Comparison of ENCODE assay signal across 8 cellular contexts in genomic region chr1:234613128-234613875, GRCh38. TPM values are rescaled to one million over a fixed set of nuclear protein-coding genes. Genes with fewer than 3 reads are reported as not detected.
DNase-seq lines count a peak whose midpoint lies in the region; ATAC-seq and TF ChIP-seq lines count a peak whose summit lies in the region.

No MANE protein-coding gene starts in this region.

- H4K20me1 ChIP-seq in BLaER1 treated with 17β-estradiol and CSF1 and Interleukin-3, amounts not matched to agents 10 nM and 100 nM: peaks cover 0 to 9% (median 7%) of the 10 kb centered on the region in 11 experiments; a peak in 9 of 22 replicates
- H4K20me1 ChIP-seq in osteoblast (ENCODE audit: insufficient read depth, low read length): no peaks in the 10 kb centered on the region

- peaks cover 48 to 64% (median 59%) of the 10 kb centered on the region in 10 experiments for H3K4me1 ChIP-seq in BLaER1 treated with 17β-estradiol and CSF1 and Interleukin-3, amounts not matched to agents 10 nM and 100 nM
- H3K4me1 ChIP-seq in HUES48 (ENCODE audit: control insufficient read depth, insufficient read depth, low read length) (peaks cover 42% of the 10 kb centered on the region), endocrine pancreas (ENCODE audit: control insufficient read depth, insufficient read depth, low read length) (peaks cover 26% of the 10 kb centered on the region), osteoblast (ENCODE audit: insufficient read depth, low read length) (peaks cover 63% of the 10 kb centered on the region)

- H3K4me3 ChIP-seq in BLaER1 treated with 17β-estradiol and CSF1 and Interleukin-3, amounts not matched to agents 10 nM and 100 nM: peak overlapping the region in 9 of 10 experiments; percentile 28 to 94 (median 45); a peak in 16 of 20 replicates
- H3K4me3 ChIP-seq in HUES48 (ENCODE audit: low read depth, low read length) (no peak overlapping the region; the same call in 1 of the 2 replicates), SK-N-MC (peak overlapping the region; percentile 96), endocrine pancreas (ENCODE audit: control insufficient read depth, insufficient read depth, low read length) (peak overlapping the region; percentile 57), osteoblast (ENCODE audit: insufficient read depth, low read length) (peak overlapping the region; percentile 32)

- DNase-seq in SK-N-MC (ENCODE audit: low read depth, low spot score) (no peak), osteoblast (ENCODE audit: insufficient read length, low spot score, missing footprints) (no peak), middle frontal gyrus (ENCODE audit: extremely low spot score, low spot score) (no peak)
- no peak for DNase-seq in activated CD4-positive, alpha-beta T cell treated with anti-CD3 and anti-CD28 coated beads, Interleukin-2, amount 50 U/mL, for 48 hours

- no peak for ATAC-seq in GM19351 (IDR thresholded peaks at IDR 0.05; ENCODE audit: unreplicated experiment)

- TF ChIP-seq CTCF in osteoblast (IDR thresholded peaks at IDR 0.05; ENCODE audit: extremely low read depth, low read depth, low read length): no peak

- H3K9ac ChIP-seq in BLaER1 treated with 17β-estradiol and CSF1 and Interleukin-3, amounts not matched to agents 10 nM and 100 nM: peak overlapping the region; percentile 98 to 100 (median 100)
- no peak overlapping the region for H3K9ac ChIP-seq in HUES48 (ENCODE audit: low read depth, low read length)
- peak overlapping the region; percentile 89 for H3K9ac ChIP-seq in SK-N-MC (ENCODE audit: insufficient read length)
- peak overlapping the region; percentile 8 for H3K9ac ChIP-seq in endocrine pancreas (ENCODE audit: control insufficient read depth, insufficient read depth, low read length)

- peak overlapping the region; percentile 96 to 100 (median 99) for H3K27ac ChIP-seq in BLaER1 treated with 17β-estradiol and CSF1 and Interleukin-3, amounts not matched to agents 10 nM and 100 nM
- H3K27ac ChIP-seq in HUES48 (ENCODE audit: low read depth, low read length) (peak overlapping the region; percentile 44), SK-N-MC (peak overlapping the region; percentile 98), osteoblast (ENCODE audit: low read depth, low read length) (peak overlapping the region; percentile 98)

- peaks cover 9% of the 10 kb centered on the region for H3K79me2 ChIP-seq in osteoblast (ENCODE audit: insufficient read depth, low read length)

- H3K36me3 ChIP-seq in BLaER1 treated with 17β-estradiol and CSF1 and Interleukin-3, amounts not matched to agents 10 nM and 100 nM: peaks cover 6 to 9% (median 8%) of the 10 kb centered on the region in 11 experiments
- H3K36me3 ChIP-seq in HUES48 (ENCODE audit: control insufficient read depth, insufficient read depth, low read length) (no peaks in the 10 kb centered on the region), SK-N-MC (ENCODE audit: insufficient read depth, low read length) (no peaks in the 10 kb centered on the region; the same call in 1 of the 2 replicates), endocrine pancreas (ENCODE audit: control insufficient read depth, insufficient read depth, low read length) (peaks cover 2% of the 10 kb centered on the region), osteoblast (ENCODE audit: insufficient read depth, low read length) (peaks cover 3% of the 10 kb centered on the region)

- no peaks in the 10 kb centered on the region; a peak in 3 of 22 replicates for H3K9me3 ChIP-seq in BLaER1 treated with 17β-estradiol and CSF1 and Interleukin-3, amounts not matched to agents 10 nM and 100 nM (replicated peaks in 1 of 11)
- H3K9me3 ChIP-seq in HUES48 (ENCODE audit: control insufficient read depth, insufficient read depth, low read length) (no peaks in the 10 kb centered on the region), SK-N-MC (ENCODE audit: low read depth, low read length) (no peaks in the 10 kb centered on the region), endocrine pancreas (ENCODE audit: control insufficient read depth, low read length) (no peaks in the 10 kb centered on the region), osteoblast (ENCODE audit: low read depth, low read length) (no peaks in the 10 kb centered on the region)

- no peak overlapping the region for H2AFZ ChIP-seq in osteoblast (ENCODE audit: low read length)

- H3K27me3 ChIP-seq in BLaER1 treated with 17β-estradiol and CSF1 and Interleukin-3, amounts not matched to agents 10 nM and 100 nM: no peaks in the 10 kb centered on the region
- H3K27me3 ChIP-seq in HUES48 (ENCODE audit: control insufficient read depth, insufficient read depth, low read length): no peaks in the 10 kb centered on the region
- H3K27me3 ChIP-seq in endocrine pancreas (ENCODE audit: control insufficient read depth, insufficient read depth, low read length): no peaks in the 10 kb centered on the region
- no peaks in the 10 kb centered on the region for H3K27me3 ChIP-seq in osteoblast (ENCODE audit: insufficient read depth, low read length)

- peak overlapping the region; percentile 86 to 99 (median 96) for H3K4me2 ChIP-seq in BLaER1 treated with 17β-estradiol and CSF1 and Interleukin-3, amounts not matched to agents 10 nM and 100 nM
- peak overlapping the region; percentile 73 for H3K4me2 ChIP-seq in osteoblast (ENCODE audit: insufficient read depth, low read length)

RNA-seq across cellular contexts. Expression of gene IRF2BP2, which starts 3.3 kb away (rescaled TPM):
- total RNA-seq in osteoblast: 159 and 172 TPM in 2 replicates

Comparison
In these comparisons a context has a peak if more than half of its experiments do, and no peak if none do; other contexts are left out.
1. H3K27ac ChIP-seq: peak in every context shown above with its lines; median percentile 99 in BLaER1 treated with 17β-estradiol and CSF1 and Interleukin-3, amounts not matched to agents 10 nM and 100 nM; 98 in SK-N-MC; 98 in osteoblast; 44 in HUES48.